In the genomic region with DNA sequence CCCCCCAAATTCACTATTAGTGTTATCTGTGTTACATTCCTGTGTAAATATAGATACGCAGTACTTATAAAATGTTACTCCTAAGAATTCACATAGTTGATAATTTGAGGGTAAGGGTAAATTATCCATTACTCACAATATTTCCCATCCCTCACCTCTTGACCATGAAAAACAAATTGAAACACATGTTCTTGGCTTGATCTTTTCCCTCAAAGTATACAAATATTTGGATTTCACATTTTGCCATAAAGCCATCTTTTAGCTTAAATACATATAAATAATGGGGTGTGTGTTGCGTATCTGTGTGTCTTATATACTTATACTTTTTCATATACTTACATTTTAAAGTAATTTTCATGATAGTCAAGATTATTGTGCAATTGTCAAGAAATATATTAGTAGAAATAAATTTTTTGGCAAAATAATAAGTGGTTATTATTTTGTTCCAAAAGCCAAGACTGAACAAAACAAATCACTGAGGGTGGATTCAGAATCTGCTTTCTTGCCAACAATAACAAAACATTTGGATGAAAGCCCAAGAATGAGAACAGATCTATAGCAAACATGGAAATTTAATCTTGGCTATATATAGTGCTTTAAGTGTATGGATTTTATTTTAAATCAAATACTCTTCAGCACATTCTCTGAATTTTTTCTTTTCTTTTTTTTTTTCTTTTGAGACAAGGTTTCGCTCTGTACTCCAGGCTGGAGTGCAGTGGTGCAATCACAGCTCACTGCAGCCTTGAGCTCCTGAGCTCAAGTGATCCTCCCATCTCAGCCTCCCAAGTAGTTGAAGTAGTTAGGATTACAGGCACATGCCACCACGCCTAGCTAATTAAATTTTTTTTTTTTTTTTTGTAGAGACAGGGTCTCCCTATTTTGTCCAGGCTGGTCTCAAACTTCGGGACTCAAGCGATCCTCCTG, we compare ENCODE assay signal across 13 cellular contexts. TPM values are rescaled to one million over a fixed set of nuclear protein-coding genes. Genes with fewer than 3 reads are reported as not detected.
DNase-seq lines count a peak whose midpoint lies in the region; ATAC-seq and TF ChIP-seq lines count a peak whose summit lies in the region.
"Had no signal": no experiment of that assay in that cellular context is flagged by ENCODE, and none has a peak within 500 bp of the region (broad histone marks: within the 10 kb centered on the region; RNA-seq: fewer than 3 reads in every experiment).

No MANE protein-coding gene starts in this region.

- DNase-seq in RWPE1 (ENCODE audit: low spot score), result no peak
- DNase-seq in lung (ENCODE audit: low spot score), result no peak
- DNase-seq in natural killer cell, result no peak
- no peak for DNase-seq in T-helper 2 cell
- no peak for DNase-seq in middle frontal gyrus (ENCODE audit: extremely low spot score, low spot score)
- DNase-seq in mucosa of descending colon, result no peak
- DNase-seq: activated CD4-positive, alpha-beta T cell treated with anti-CD3 and anti-CD28 coated beads, Interleukin-2, amount 50 U/mL, for 1 hour; activated naive CD4-positive, alpha-beta T cell; NCI-H524 had no signal

- 71 to 81% methylated on average over 6 of the region's 6 CpGs for WGBS in lung, 2 donors

- CTCF ChIA-PET in RWPE1 (lab: Yijun Ruan, JAX), result no interaction called here

- H3K36me3 Mint-ChIP-seq in natural killer cell, result no peaks in the 10 kb centered on the region

- no peak overlapping the region for H3K9ac ChIP-seq in duodenal mucosa (ENCODE audit: low read depth in 1 of 2, low read length in 2 of 2)

- H3K27ac ChIP-seq in RWPE1 (peak overlapping the region; percentile 82), duodenal mucosa (ENCODE audit: low read depth, low read length) (peak overlapping the region; percentile 66), lung (ENCODE audit: low read depth in 1 of 2, low read length in 1 of 2) (no peak overlapping the region), temporal lobe (ENCODE audit: low read depth, low read length) (peak overlapping the region; percentile 80)

- intact Hi-C loops in natural killer cell (cut with micrococcal nuclease), result no loop called here
- intact Hi-C loops in mucosa of descending colon (cut with DNase I, micrococcal nuclease), result no loop called here

- H3K9me3 Mint-ChIP-seq in natural killer cell, result no peaks in the 10 kb centered on the region

- peaks cover 5 to 11% of the 10 kb centered on the region in 2 donors for H3K27me3 Mint-ChIP-seq in natural killer cell (ENCODE audit: low read depth in 2 of 2)

- no peak overlapping the region for H3K4me3 Mint-ChIP-seq in natural killer cell

- H3K27ac Mint-ChIP-seq in natural killer cell, result no peak overlapping the region

- H3K4me1 Mint-ChIP-seq in natural killer cell, result no peaks in the 10 kb centered on the region

- H3K36me3 ChIP-seq in duodenal mucosa (ENCODE audit: control insufficient read depth in 1 of 2, insufficient read depth in 2 of 2, low read length in 2 of 2) (no peaks in the 10 kb centered on the region), lung (ENCODE audit: control insufficient read depth in 2 of 2, insufficient read depth in 2 of 2, low read length in 2 of 2) (no peaks in the 10 kb centered on the region), mucosa of descending colon (ENCODE audit: low read depth) (no peaks in the 10 kb centered on the region)

- TF ChIP-seq CTCF in RWPE1 (conservative IDR thresholded peaks at IDR 0.05; ENCODE audit: low read depth) (no peak), lung (IDR thresholded peaks at IDR 0.05; ENCODE audit: control extremely low read depth, extremely low read depth) (no peak), natural killer cell (IDR thresholded peaks at IDR 0.05) (no peak), mucosa of descending colon (IDR thresholded peaks at IDR 0.05) (no peak)

- H3K4me1 ChIP-seq in duodenal mucosa (ENCODE audit: control insufficient read depth in 1 of 2, insufficient read depth in 2 of 2, low read length in 2 of 2), result no peaks in the 10 kb centered on the region
- H3K4me1 ChIP-seq in lung (ENCODE audit: control insufficient read depth in 2 of 2, insufficient read depth in 2 of 2, low read length in 2 of 2), result peaks cover 2 to 11% of the 10 kb centered on the region in 2 donors
- peaks cover 5% of the 10 kb centered on the region for H3K4me1 ChIP-seq in mucosa of descending colon (ENCODE audit: low read depth)

- ATAC-seq in lung (ENCODE audit: insufficient read depth, low FRiP score) (peak; percentile 25), natural killer cell (no peak), mucosa of descending colon (no peak)

- H3K9me3 ChIP-seq in duodenal mucosa (ENCODE audit: control insufficient read depth in 1 of 2, low read length in 2 of 2) (no peaks in the 10 kb centered on the region), lung (ENCODE audit: control insufficient read depth in 2 of 2, insufficient read depth in 1 of 2, low read length in 1 of 2) (no peaks in the 10 kb centered on the region), mucosa of descending colon (no peaks in the 10 kb centered on the region)

- H3K4me3 ChIP-seq in duodenal mucosa (ENCODE audit: low read depth in 1 of 2, low read length in 2 of 2) (no peak overlapping the region), lung (no peak overlapping the region), mucosa of descending colon (no peak overlapping the region)

- POLR2A ChIA-PET in RWPE1 (lab: Yijun Ruan, JAX; ENCODE audit: low non-redundant PET), result no interaction called here

- H3K27me3 ChIP-seq in duodenal mucosa (ENCODE audit: control insufficient read depth in 1 of 2, insufficient read depth in 2 of 2, low read length in 2 of 2), result no peaks in the 10 kb centered on the region
- H3K27me3 ChIP-seq in lung (ENCODE audit: control insufficient read depth, insufficient read depth), result no peaks in the 10 kb centered on the region

RNA-seq across cellular contexts. Expression of gene PRSS48, which starts 48.5 kb away (rescaled TPM):
- total RNA-seq in lung (not detected), temporal lobe (not detected), natural killer cell (not detected), mucosa of descending colon (not detected)
- not detected for polyA plus RNA-seq in lung
- total RNA-seq: epithelial cell of proximal tubule, mononuclear cell had no signal

Comparison
In these comparisons a context has a peak if more than half of its experiments do, and no peak if none do; other contexts are left out.
1. H3K27ac ChIP-seq: peak in RWPE1 (single experiment), duodenal mucosa (single experiment) and temporal lobe (single experiment); none in lung (0 of 2).